In the genomic region with DNA sequence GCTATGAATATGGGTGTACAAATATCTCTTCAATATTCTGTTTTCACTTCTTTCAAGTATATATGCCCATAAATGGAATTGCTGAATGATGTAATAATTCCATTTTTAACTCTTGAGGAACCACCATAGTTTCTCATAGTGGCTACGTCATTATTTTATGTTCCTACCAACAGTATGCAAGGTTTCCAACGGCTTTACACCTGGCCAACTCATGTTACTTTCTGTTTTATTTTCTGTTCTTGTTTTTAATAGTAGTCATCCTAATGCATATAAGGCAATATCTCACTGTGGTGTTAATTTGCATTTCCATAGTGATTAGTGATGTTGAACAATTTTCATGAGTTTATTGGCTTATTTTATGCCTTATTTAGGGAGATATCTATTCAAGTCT, we compare ENCODE assay signal across 15 cellular contexts.
DNase-seq lines count a peak whose midpoint lies in the region; ATAC-seq and TF ChIP-seq lines count a peak whose summit lies in the region.
"Had no signal": no experiment of that assay in that cellular context is flagged by ENCODE, and none has a peak within 500 bp of the region (broad histone marks: within the 10 kb centered on the region; RNA-seq: fewer than 3 reads in every experiment).

No MANE protein-coding gene starts in this region.

- no peak overlapping the region for H3K4me3 Mint-ChIP-seq in activated T-cell treated with anti-CD3 and anti-CD28 coated beads, Interleukin-2, amount 50 U/mL, for 24 hours
- H3K4me3 Mint-ChIP-seq: brain, endodermal cell had no signal

- no peaks in the 10 kb centered on the region for H3K9me3 ChIP-seq in thoracic aorta
- H3K9me3 ChIP-seq: SJCRH30, upper lobe of left lung had no signal

- no peaks in the 10 kb centered on the region for H3K36me3 ChIP-seq in thoracic aorta
- H3K36me3 ChIP-seq: SJCRH30, upper lobe of left lung had no signal

- no peak overlapping the region for H3K4me3 ChIP-seq in thoracic aorta
- H3K4me3 ChIP-seq: SJCRH30, upper lobe of left lung had no signal

- peak overlapping the region; percentile 7 for H3K27ac Mint-ChIP-seq in activated T-cell treated with anti-CD3 and anti-CD28 coated beads, Interleukin-2, amount 50 U/mL, for 24 hours
- H3K27ac Mint-ChIP-seq: endodermal cell had no signal

- no peaks in the 10 kb centered on the region for H3K27me3 ChIP-seq in thoracic aorta (replicated peaks; ENCODE audit: insufficient read depth)
- H3K27me3 ChIP-seq: SJCRH30, upper lobe of left lung had no signal

- H3K9me3 Mint-ChIP-seq in activated T-cell treated with anti-CD3 and anti-CD28 coated beads, Interleukin-2, amount 50 U/mL, for 24 hours = peaks cover 6% of the 10 kb centered on the region
- H3K9me3 Mint-ChIP-seq: endodermal cell had no signal

- TF ChIP-seq CTCF in thoracic aorta (IDR thresholded peaks at IDR 0.05) = no peak

- H3K4me1 Mint-ChIP-seq in activated T-cell treated with anti-CD3 and anti-CD28 coated beads, Interleukin-2, amount 50 U/mL, for 24 hours (ENCODE audit: low read depth) = peaks cover 44% of the 10 kb centered on the region
- H3K4me1 Mint-ChIP-seq: endodermal cell had no signal

- no peak for DNase-seq in activated T-cell treated with anti-CD3 and anti-CD28 coated beads, Interleukin-2, amount 50 U/mL, for 24 hours
- DNase-seq in activated T-cell treated with anti-CD3 and anti-CD28 coated beads, Interleukin-2, amount 50 U/mL, for 48 hours = no peak
- DNase-seq in thoracic aorta (ENCODE audit: low spot score) (no peak), AG08396 (ENCODE audit: low spot score) (no peak), NOMO-1 treated with dmso at 0.1 percent for 144 hours (lab: John Stamatoyannopoulos, UW; ENCODE audit: unreplicated experiment) (no peak), cerebellar nuclear complex (lab: John Stamatoyannopoulos, UW) (no peak)
- DNase-seq: activated effector memory CD4-positive, alpha-beta T cell treated with Interleukin-2 at 50 U/mL for 16 hours; endodermal cell; NCI-H1105; NCI-H69; SJCRH30; upper lobe of left lung had no signal

- ATAC-seq in HG02763 (IDR thresholded peaks at IDR 0.05; ENCODE audit: unreplicated experiment) (peak; percentile 80), HG03520 (IDR thresholded peaks at IDR 0.05; ENCODE audit: unreplicated experiment) (peak; percentile 80), thoracic aorta (ENCODE audit: insufficient number of reproducible peaks, low FRiP score, low read depth) (no peak)

- H3K27ac ChIP-seq in thoracic aorta = peak overlapping the region; percentile 51 to 76
- H3K27ac ChIP-seq: SJCRH30, upper lobe of left lung had no signal

- H3K36me3 Mint-ChIP-seq in activated T-cell treated with anti-CD3 and anti-CD28 coated beads, Interleukin-2, amount 50 U/mL, for 24 hours (ENCODE audit: low read depth) = no peaks in the 10 kb centered on the region
- H3K36me3 Mint-ChIP-seq: brain had no signal

- H3K27me3 Mint-ChIP-seq in activated T-cell treated with anti-CD3 and anti-CD28 coated beads, Interleukin-2, amount 50 U/mL, for 24 hours = peaks cover 11% of the 10 kb centered on the region

- peaks cover 17 to 60% of the 10 kb centered on the region in 2 donors for H3K4me1 ChIP-seq in thoracic aorta (ENCODE audit: control insufficient read depth in 1 of 2, low read depth in 2 of 2)
- H3K4me1 ChIP-seq: upper lobe of left lung had no signal
